Comparison of ENCODE assay signal across 21 cellular contexts in genomic region chr18:38007931-38008330, GRCh38.
DNase-seq lines count a peak whose midpoint lies in the region; ATAC-seq and TF ChIP-seq lines count a peak whose summit lies in the region.
"Had no signal": no experiment of that assay in that cellular context is flagged by ENCODE, and none has a peak within 500 bp of the region (broad histone marks: within the 10 kb centered on the region; RNA-seq: fewer than 3 reads in every experiment).

No MANE protein-coding gene starts in this region.

- TF ChIP-seq CTCF in brain microvascular endothelial cell (IDR thresholded peaks at IDR 0.05; ENCODE audit: low read depth, low read length, missing control alignments) (no peak), hepatocyte (IDR thresholded peaks at IDR 0.05; ENCODE audit: poor library complexity) (no peak)

- in situ Hi-C loops in brain microvascular endothelial cell (cut with HindIII; ENCODE audit: low pct_ligation_motif_present, low sequenced_read_pairs), result no loop called here

- no peak for ATAC-seq in GM21447 (IDR thresholded peaks at IDR 0.05; ENCODE audit: unreplicated experiment)
- no peak for ATAC-seq in GM21529 (IDR thresholded peaks at IDR 0.05; ENCODE audit: unreplicated experiment)
- ATAC-seq: GM23338 had no signal

- no peaks in the 10 kb centered on the region for H3K9me3 ChIP-seq in hepatocyte (ENCODE audit: low read depth)
- H3K9me3 ChIP-seq: MG63 had no signal

- peak; percentile 33 for DNase-seq in A172 (ENCODE audit: low spot score)
- peak; percentile 0 for DNase-seq in brain microvascular endothelial cell
- DNase-seq in hepatocyte (ENCODE audit: low spot score), result peak; percentile 24
- DNase-seq in renal cortical epithelial cell (ENCODE audit: low read depth), result peak; percentile 42
- DNase-seq in 8988T, result no peak
- no peak for DNase-seq in NCI-H2081 (lab: John Stamatoyannopoulos, UW)
- DNase-seq: CD4-positive, alpha-beta memory T cell; DMS153; GF-D8; HCEC 1CT; Karpas-422; MG63; NCI-H1048; NCI-H1436; NCI-H2029; NCI-H748 treated with DMSO at 0.1 percent for 48 hours; SHP77 had no signal

- H3K4me3 ChIP-seq in brain microvascular endothelial cell (ENCODE audit: low read depth, low read length) (no peak overlapping the region), hepatocyte (no peak overlapping the region)
- H3K4me3 ChIP-seq: GM23338, MG63 had no signal

- H3K79me2 ChIP-seq in hepatocyte, result no peaks in the 10 kb centered on the region

- no peaks in the 10 kb centered on the region for H3K4me1 ChIP-seq in hepatocyte (ENCODE audit: insufficient read depth)

- H3K27me3 ChIP-seq in brain microvascular endothelial cell (replicated peaks), result no peaks in the 10 kb centered on the region
- no peaks in the 10 kb centered on the region for H3K27me3 ChIP-seq in hepatocyte
- H3K27me3 ChIP-seq: MG63 had no signal

- H3K27ac ChIP-seq in brain microvascular endothelial cell (no peak overlapping the region), hepatocyte (no peak overlapping the region)
- H3K27ac ChIP-seq: HL-60 had no signal

- no peaks in the 10 kb centered on the region for H3K36me3 ChIP-seq in brain microvascular endothelial cell (replicated peaks)
- H3K36me3 ChIP-seq in hepatocyte (replicated peaks; ENCODE audit: insufficient read depth, low read depth), result no peaks in the 10 kb centered on the region
- H3K36me3 ChIP-seq: MG63 had no signal

- H2AFZ ChIP-seq in hepatocyte, result no peak overlapping the region
- H2AFZ ChIP-seq: GM23338 had no signal

- no peaks in the 10 kb centered on the region for H3K9me2 ChIP-seq in hepatocyte (replicated peaks; ENCODE audit: insufficient read depth)

- WGBS in hepatocyte (ENCODE audit: low lambda C conversion rate, missing lambda C conversion rate), result 66% methylated on average over 6 of the region's 6 CpGs

- no peak overlapping the region for H3K4me2 ChIP-seq in hepatocyte
- H3K4me2 ChIP-seq: GM23338 had no signal

- H4K20me1 ChIP-seq in hepatocyte (ENCODE audit: insufficient read depth, poor library complexity, severe bottlenecking), result no peaks in the 10 kb centered on the region

Comparison
In these comparisons a context has a peak if more than half of its experiments do, and no peak if none do; other contexts are left out.
1. DNase-seq: peak in A172 (single experiment), brain microvascular endothelial cell (single experiment), hepatocyte (single experiment) and renal cortical epithelial cell (single experiment); none in 8988T (single experiment) and NCI-H2081 (0 of 2).